In genomic region chr4:165364452-165365080, GRCh38 we compare ENCODE assay signal across 1 cellular context.
A peak's percentile ranks its signal among the peaks of the same experiment; 100 is the strongest.
TF ChIP-seq lines count a peak whose summit lies in the region.

No MANE protein-coding gene starts in this region.

TF ChIP-seq in HEK293, 187 proteins besides CTCF, POLR2A, EP300 and RAD21 (continued from another document):
- TF ChIP-seq ZNF335 (tag by site-specific recombination; conservative IDR thresholded peaks at IDR 0.05) (0 out of 2 replicates have a peak, but pooled peaks have one; percentile 15), ZNF488 (tag by site-specific recombination; IDR thresholded peaks at IDR 0.05) (no peak), ZNF692 (tag by site-specific recombination; IDR thresholded peaks at IDR 0.05) (0 out of 2 replicates have a peak, but pooled peaks have one; percentile 26), PRDM10 (tag by site-specific recombination; IDR thresholded peaks at IDR 0.05) (peak; percentile 47; the same call in 1 of the 2 replicates), ZNF2 (tag by site-specific recombination; IDR thresholded peaks at IDR 0.05) (no peak), ATF2 (tag by site-specific recombination; IDR thresholded peaks at IDR 0.05; ENCODE audit: low read depth) (peak; percentile 53; the same call in 1 of the 2 replicates), PRDM1 (tag by site-specific recombination; IDR thresholded peaks at IDR 0.05) (peak; percentile 60), ZNF157 (tag by site-specific recombination; IDR thresholded peaks at IDR 0.05) (no peak), SP7 (tag by site-specific recombination; IDR thresholded peaks at IDR 0.05) (peak; percentile 35; the same call in 1 of the 2 replicates), ZNF366 (tag by site-specific recombination; conservative IDR thresholded peaks at IDR 0.05) (0 out of 2 replicates have a peak, but pooled peaks have one; percentile 20), ZNF132 (tag by site-specific recombination; IDR thresholded peaks at IDR 0.05; ENCODE audit: borderline replicate concordance) (no peak), KLF9 (tag by site-specific recombination; IDR thresholded peaks at IDR 0.05; ENCODE audit: low read depth) (no peak), PRDM4 (tag by site-specific recombination; IDR thresholded peaks at IDR 0.05) (0 out of 2 replicates have a peak, but pooled peaks have one; percentile 10), ZSCAN18 (tag by site-specific recombination; IDR thresholded peaks at IDR 0.05) (no peak), GLI4 (tag by site-specific recombination; IDR thresholded peaks at IDR 0.05) (no peak), KLF1 (tag by site-specific recombination; IDR thresholded peaks at IDR 0.05) (no peak), ZFHX2 (tag by site-specific recombination; conservative IDR thresholded peaks at IDR 0.05) (peak; percentile 48), ZNF629 (tag by site-specific recombination; IDR thresholded peaks at IDR 0.05) (0 out of 2 replicates have a peak, but pooled peaks have one; percentile 32), HOXD13 (CRISPR knock-in tag; IDR thresholded peaks at IDR 0.05; ENCODE audit: borderline replicate concordance) (no peak), BCL11A (tag by site-specific recombination; IDR thresholded peaks at IDR 0.05; ENCODE audit: low read depth) (no peak), ZBTB20 (tag by site-specific recombination; IDR thresholded peaks at IDR 0.05) (peak; percentile 84)
